In genomic region chr2:16385341-16385740, GRCh38 we compare ENCODE assay signal across 5 cellular contexts.
"Had no signal": no experiment of that assay in that cellular context is flagged by ENCODE, and none has a peak within 500 bp of the region (broad histone marks: within the 10 kb centered on the region; RNA-seq: fewer than 3 reads in every experiment).

No MANE protein-coding gene starts in this region.

- H3K27ac ChIP-seq: HL-60 had no signal

- DNase-seq: IMR-90, KBM-7 had no signal

- H3K4me3 ChIP-seq: K562 had no signal

- ATAC-seq: HepG2, K562 had no signal
